ENCODE assay signal across 20 cellular contexts in genomic region chr5:131710391-131710790, GRCh38.
"Had no signal": no experiment of that assay in that cellular context is flagged by ENCODE, and none has a peak within 500 bp of the region (broad histone marks: within the 10 kb centered on the region; RNA-seq: fewer than 3 reads in every experiment).

No MANE protein-coding gene starts in this region.

- H3K27ac Mint-ChIP-seq: nephron; stimulated activated naive B cell treated with anti-CD40 and anti-IgM and Interleukin-4, amounts not matched to agents 10 μg/mL and 1 μg/mL and 100 μg/mL, for 72 hours had no signal

- DNase-seq: effector CD8-positive, alpha-beta T cell; foreskin melanocyte; heart left ventricle; hippocampal formation; left colon; left ventricle myocardium superior; mesenchymal stem cell; naive B cell; sigmoid colon; stimulated activated CD4-positive, alpha-beta T cell treated with anti-CD3 and anti-CD28 coated beads, Interleukin-2, amount 100 ng/mL, for 24 hours; stimulated activated CD4-positive, alpha-beta T cell treated with anti-CD3 and anti-CD28 coated beads, Interleukin-4, amount 100 ng/mL, for 4 hours; stimulated activated naive B cell treated with anti-CD40 and anti-IgM and Interleukin-4, amounts not matched to agents 10 μg/mL and 1 μg/mL and 100 μg/mL, for 72 hours; thyroid gland had no signal

- H3K9me3 Mint-ChIP-seq: naive B cell; nephron; stimulated activated naive B cell treated with anti-CD40 and anti-IgM and Interleukin-4, amounts not matched to agents 10 μg/mL and 1 μg/mL and 100 μg/mL, for 72 hours had no signal

- H3K9me3 ChIP-seq: heart left ventricle, sigmoid colon, suprapubic skin, thyroid gland, upper lobe of left lung, vagina had no signal

- H3K27me3 Mint-ChIP-seq: naive B cell; stimulated activated naive B cell treated with anti-CD40 and anti-IgM and Interleukin-4, amounts not matched to agents 10 μg/mL and 1 μg/mL and 100 μg/mL, for 72 hours had no signal

- H3K4me1 ChIP-seq: sigmoid colon, suprapubic skin, thyroid gland, upper lobe of left lung, vagina had no signal

- H3K4me3 Mint-ChIP-seq: nephron; stimulated activated naive B cell treated with anti-CD40 and anti-IgM and Interleukin-4, amounts not matched to agents 10 μg/mL and 1 μg/mL and 100 μg/mL, for 72 hours had no signal

- ATAC-seq: heart left ventricle; left colon; left ventricle myocardium superior; stimulated activated naive B cell treated with anti-CD40 and anti-IgM and Interleukin-4, amounts not matched to agents 10 μg/mL and 1 μg/mL and 100 μg/mL, for 72 hours had no signal

- H3K27me3 ChIP-seq: heart left ventricle, sigmoid colon, suprapubic skin, thyroid gland, upper lobe of left lung, vagina had no signal

- H3K4me3 ChIP-seq: coronary artery, heart left ventricle, lung, sigmoid colon, skin epidermis, suprapubic skin, thyroid gland, upper lobe of left lung, vagina had no signal

- H3K4me1 Mint-ChIP-seq: nephron; stimulated activated naive B cell treated with anti-CD40 and anti-IgM and Interleukin-4, amounts not matched to agents 10 μg/mL and 1 μg/mL and 100 μg/mL, for 72 hours had no signal

- H3K27ac ChIP-seq: coronary artery, heart left ventricle, sigmoid colon, skin epidermis, suprapubic skin, thyroid gland, upper lobe of left lung, vagina had no signal
